In the genomic region with DNA sequence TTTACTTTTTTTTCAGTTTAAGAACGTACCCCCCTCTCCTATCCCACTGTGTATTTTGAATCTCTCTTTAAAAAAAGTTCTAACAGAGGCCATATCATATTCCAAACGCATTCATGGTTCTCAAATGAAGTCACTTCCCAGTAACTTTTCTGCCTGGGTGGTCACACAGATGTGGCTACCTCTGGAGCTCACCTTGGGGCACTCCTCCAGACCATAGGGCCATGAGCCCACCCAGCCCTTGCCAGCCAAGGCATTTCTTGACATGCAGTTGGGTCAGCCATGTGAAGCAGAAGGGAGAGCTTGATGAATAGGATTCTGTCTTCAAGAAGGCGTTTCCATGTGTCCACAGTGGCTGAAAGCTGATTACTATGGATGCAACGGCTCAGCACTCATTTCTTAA, we compare ENCODE assay signal across 17 cellular contexts.
A peak's percentile ranks its signal among the peaks of the same experiment; 100 is the strongest.
DNase-seq lines count a peak whose midpoint lies in the region; TF ChIP-seq lines count a peak whose summit lies in the region.
"Had no signal": no experiment of that assay in that cellular context is flagged by ENCODE, and none has a peak within 500 bp of the region (broad histone marks: within the 10 kb centered on the region; RNA-seq: fewer than 3 reads in every experiment).

No MANE protein-coding gene starts in this region.

- H3K27me3 ChIP-seq in endodermal cell (ENCODE audit: control insufficient read depth, insufficient read depth, low read length, poor library complexity, severe bottlenecking) = peaks cover 15% of the 10 kb centered on the region
- H3K27me3 ChIP-seq: BLaER1 had no signal

- peak; percentile 2 for DNase-seq in NCI-H2171 treated with DMSO at 0.1 percent for 48 hours (lab: John Stamatoyannopoulos, UW)
- no peak for DNase-seq in NCI-H2171 (lab: John Stamatoyannopoulos, UW)
- peak; percentile 8 for DNase-seq in endodermal cell
- peak in 1 of 2 experiments; percentile 26 for DNase-seq in mesothelial cell of epicardium (ENCODE audit: low spot score in 2 of 2, unreplicated experiment in 2 of 2)
- no peak for DNase-seq in SIG-M5 (lab: John Stamatoyannopoulos, UW)
- no peak for DNase-seq in occipital lobe (lab: John Stamatoyannopoulos, UW)
- DNase-seq: Caco-2; CD4-positive, CD25-positive, alpha-beta regulatory T cell; CD8-positive, alpha-beta T cell; DMS153; DND-41; GOT3 had no signal

- H3K27ac Mint-ChIP-seq in endodermal cell (no peak overlapping the region), mesothelial cell of epicardium (peak overlapping the region; percentile 45)
- H3K27ac Mint-ChIP-seq: B cell; CD4-positive, CD25-positive, alpha-beta regulatory T cell; CD8-positive, alpha-beta T cell had no signal

- no peak overlapping the region for H3K9ac ChIP-seq in endodermal cell (ENCODE audit: extremely low read depth, low read length, poor library complexity, severe bottlenecking)
- H3K9ac ChIP-seq: BLaER1 had no signal

- H3K4me1 Mint-ChIP-seq in endodermal cell (no peaks in the 10 kb centered on the region), mesothelial cell of epicardium (peaks cover 11% of the 10 kb centered on the region)
- H3K4me1 Mint-ChIP-seq: B cell; CD4-positive, CD25-positive, alpha-beta regulatory T cell had no signal

- H3K27ac ChIP-seq in endodermal cell (ENCODE audit: low read depth, low read length) = no peak overlapping the region
- H3K27ac ChIP-seq: 22Rv1, BLaER1, C4-2B had no signal

- no peaks in the 10 kb centered on the region for H3K36me3 Mint-ChIP-seq in endodermal cell (ENCODE audit: low read depth)
- H3K36me3 Mint-ChIP-seq in mesothelial cell of epicardium = peaks cover 3% of the 10 kb centered on the region
- H3K36me3 Mint-ChIP-seq: CD4-positive, CD25-positive, alpha-beta regulatory T cell; CD8-positive, alpha-beta T cell had no signal

- no peak overlapping the region for H3K4me3 Mint-ChIP-seq in endodermal cell
- H3K4me3 Mint-ChIP-seq in mesothelial cell of epicardium = no peak overlapping the region
- H3K4me3 Mint-ChIP-seq: B cell; CD4-positive, CD25-positive, alpha-beta regulatory T cell; CD8-positive, alpha-beta T cell had no signal

- no peaks in the 10 kb centered on the region for H3K9me3 ChIP-seq in endodermal cell (ENCODE audit: control insufficient read depth, low read length)
- H3K9me3 ChIP-seq: HAP-1 had no signal

- H3K9me3 Mint-ChIP-seq in endodermal cell (peaks cover 25% of the 10 kb centered on the region), mesothelial cell of epicardium (peaks cover 9% of the 10 kb centered on the region)

- 92 to 93% methylated on average over 3 to 4 of the region's 4 CpGs for WGBS in endodermal cell (ENCODE audit: insufficient coverage in 1 of 2, insufficient read length in 1 of 2), 2 experiments

- no peak overlapping the region for H3K4me3 ChIP-seq in endodermal cell (ENCODE audit: low read length)
- H3K4me3 ChIP-seq: BLaER1, HAP-1 had no signal

- TF ChIP-seq CTCF in endodermal cell (conservative IDR thresholded peaks at IDR 0.05) = no peak
- TF ChIP-seq CTCF in mesothelial cell of epicardium (IDR thresholded peaks at IDR 0.05; ENCODE audit: unreplicated experiment) = no peak

- H3K27me3 Mint-ChIP-seq in endodermal cell (ENCODE audit: insufficient read depth) (peaks cover 56% of the 10 kb centered on the region), mesothelial cell of epicardium (ENCODE audit: low read depth) (no peaks in the 10 kb centered on the region)
- H3K27me3 Mint-ChIP-seq: B cell; CD4-positive, CD25-positive, alpha-beta regulatory T cell had no signal

- no peaks in the 10 kb centered on the region for H3K4me1 ChIP-seq in endodermal cell (ENCODE audit: control insufficient read depth, insufficient read depth, low read length)
- H3K4me1 ChIP-seq: Caco-2, HAP-1 had no signal

- H3K36me3 ChIP-seq in endodermal cell (ENCODE audit: control insufficient read depth, insufficient read depth, low read length) = no peaks in the 10 kb centered on the region
- H3K36me3 ChIP-seq: BLaER1, HAP-1 had no signal

Comparison
In these comparisons a context has a peak if more than half of its experiments do, and no peak if none do; other contexts are left out.
1. DNase-seq: peak in NCI-H2171 treated with DMSO at 0.1 percent for 48 hours (single experiment) and endodermal cell (single experiment); none in NCI-H2171 (single experiment), SIG-M5 (single experiment) and occipital lobe (single experiment).